16 cellular contexts compared by ENCODE assay signal in genomic region chr3:10515884-10516495, GRCh38. TPM values are rescaled to one million over a fixed set of nuclear protein-coding genes. Genes with fewer than 3 reads are reported as not detected.
DNase-seq lines count a peak whose midpoint lies in the region; ATAC-seq and TF ChIP-seq lines count a peak whose summit lies in the region.
"Had no signal": no experiment of that assay in that cellular context is flagged by ENCODE, and none has a peak within 500 bp of the region (broad histone marks: within the 10 kb centered on the region; RNA-seq: fewer than 3 reads in every experiment).

No MANE protein-coding gene starts in this region.

- H3K9me3 ChIP-seq in BLaER1 (no peaks in the 10 kb centered on the region), H9 (ENCODE audit: control insufficient read depth, low read depth, low read length) (no peaks in the 10 kb centered on the region)
- H3K9me3 ChIP-seq: pancreas, testis had no signal

- no CpG with 5 or more reads among the region's 7 CpGs for WGBS in H9 (ENCODE audit: extremely low coverage, insufficient read length, low lambda C conversion rate)
- no CpG with 5 or more reads among the region's 7 CpGs for WGBS in mesendoderm (ENCODE audit: extremely low coverage, insufficient coverage, low lambda C conversion rate)

- no peak overlapping the region for H2BK20ac ChIP-seq in H9 (ENCODE audit: low read depth, low read length, poor library complexity, severe bottlenecking)

- H2AFZ ChIP-seq in H9 (ENCODE audit: low read length) = no peak overlapping the region

- peak; percentile 59 for DNase-seq in H9
- DNase-seq in mesendoderm = peak; percentile 45
- no peak for DNase-seq in NCI-H2196 treated with DMSO at 0.1 percent for 48 hours (lab: John Stamatoyannopoulos, UW; ENCODE audit: unreplicated experiment)
- no peak for DNase-seq in SIG-M5 (lab: John Stamatoyannopoulos, UW)
- DNase-seq in NCI-H526 treated with DMSO at 0.1 percent for 48 hours (lab: John Stamatoyannopoulos, UW) = no peak
- no peak for DNase-seq in activated CD8-positive, alpha-beta memory T cell treated with anti-CD3 and anti-CD28 coated beads, Interleukin-2, amount 50 U/mL, for 4 hours
- DNase-seq: activated naive CD4-positive, alpha-beta T cell treated with anti-CD3 and anti-CD28 coated beads, Interleukin-2, amount 50 U/mL, for 16 hours; foreskin fibroblast; NCI-H187; NCI-H524 treated with DMSO at 0.1 percent for 48 hours; SHP77; testis had no signal

- no peaks in the 10 kb centered on the region for H3K79me1 ChIP-seq in H9 (ENCODE audit: insufficient read depth, low read depth, low read length, poor library complexity, severe bottlenecking)
- no peaks in the 10 kb centered on the region for H3K79me1 ChIP-seq in mesendoderm (ENCODE audit: low read length)

- H3K36me3 ChIP-seq in BLaER1 (no peaks in the 10 kb centered on the region), mesendoderm (ENCODE audit: control insufficient read depth, insufficient read depth, low read length) (no peaks in the 10 kb centered on the region)
- H3K36me3 ChIP-seq: pancreas had no signal

- peaks cover 4 to 18% of the 10 kb centered on the region in 2 experiments for H3K4me1 Mint-ChIP-seq in H9

- peak; percentile 58 for TF ChIP-seq CTCF in H9 (conservative IDR thresholded peaks at IDR 0.05)

- no peak overlapping the region for H4K91ac ChIP-seq in H9 (ENCODE audit: insufficient read length, low read depth, low read length)

- H4K8ac ChIP-seq in H9 (replicated peaks; ENCODE audit: insufficient read length, low read depth, low read length) = no peak overlapping the region
- no peak overlapping the region for H4K8ac ChIP-seq in mesendoderm (ENCODE audit: low read depth, low read length)

- H3T11ph ChIP-seq in H9 (ENCODE audit: low read length) = no peak overlapping the region

- no peak overlapping the region for H3K4me3 Mint-ChIP-seq in H9

- H3K14ac ChIP-seq in H9 (ENCODE audit: insufficient read depth, low read length) = no peak overlapping the region

- no peak overlapping the region for H4K5ac ChIP-seq in H9 (ENCODE audit: insufficient read length, low read depth, low read length)
- no peak overlapping the region for H4K5ac ChIP-seq in mesendoderm (ENCODE audit: low read length)

- peak overlapping the region; percentile 20; the same call in 1 of the 2 replicates for H3K27ac ChIP-seq in BLaER1
- H3K27ac ChIP-seq in H9 (ENCODE audit: insufficient read length, low read depth, low read length) = no peak overlapping the region
- no peak overlapping the region for H3K27ac ChIP-seq in mesendoderm (ENCODE audit: low read depth, low read length)
- H3K27ac ChIP-seq: KMS-11, pancreas, testis had no signal

- H3K9ac ChIP-seq in BLaER1 = no peak overlapping the region
- H3K9ac ChIP-seq in H9 (ENCODE audit: extremely low read depth, insufficient read length, low read length) = no peak overlapping the region
- H3K9ac ChIP-seq in mesendoderm (ENCODE audit: low read length) = no peak overlapping the region
- H3K9ac ChIP-seq: KMS-11 had no signal

- no peak overlapping the region for H3K18ac ChIP-seq in H9 (ENCODE audit: insufficient read length, low read depth, low read length)
- H3K18ac ChIP-seq in mesendoderm (ENCODE audit: low read length) = no peak overlapping the region

- no peak overlapping the region for H3K27ac Mint-ChIP-seq in H9

- H2BK120ac ChIP-seq in H9 (ENCODE audit: low read depth, low read length, poor library complexity, severe bottlenecking) (no peak overlapping the region), mesendoderm (ENCODE audit: low read depth, low read length) (no peak overlapping the region)

- H2BK15ac ChIP-seq in H9 (ENCODE audit: low read depth, low read length) (no peak overlapping the region), mesendoderm (replicated peaks; ENCODE audit: low read depth) (no peak overlapping the region)

- peaks cover 4% of the 10 kb centered on the region; the same call in 1 of the 2 replicates for H3K27me3 Mint-ChIP-seq in H9 (ENCODE audit: low read depth)

- H2BK12ac ChIP-seq in H9 (ENCODE audit: insufficient read length, low read depth, low read length) = no peak overlapping the region

- H3K56ac ChIP-seq in H9 (ENCODE audit: insufficient read length, low read depth, low read length) (no peak overlapping the region), mesendoderm (ENCODE audit: low read length) (no peak overlapping the region)

- H2BK5ac ChIP-seq in H9 (ENCODE audit: insufficient read length, low read length) = no peak overlapping the region
- H2BK5ac ChIP-seq in mesendoderm (ENCODE audit: low read length) = no peak overlapping the region

- no peaks in the 10 kb centered on the region for H3K79me2 ChIP-seq in H9 (ENCODE audit: insufficient read depth, low read length)
- no peaks in the 10 kb centered on the region for H3K79me2 ChIP-seq in mesendoderm (ENCODE audit: control insufficient read depth, insufficient read depth, low read length)

- H2AK5ac ChIP-seq in H9 (ENCODE audit: insufficient read length, low read length) = no peak overlapping the region
- H2AK5ac ChIP-seq in mesendoderm (ENCODE audit: low read length) = no peak overlapping the region

- no peaks in the 10 kb centered on the region for H4K20me1 ChIP-seq in BLaER1
- H4K20me1 ChIP-seq in H9 (ENCODE audit: control insufficient read depth, insufficient read depth, insufficient read length) = no peaks in the 10 kb centered on the region

- no peak overlapping the region for H3K23ac ChIP-seq in H9 (ENCODE audit: insufficient read length, low read depth, low read length)
- H3K23ac ChIP-seq in mesendoderm (ENCODE audit: low read length) = no peak overlapping the region

- H3K4me1 ChIP-seq in BLaER1 = peaks cover 36% of the 10 kb centered on the region
- no peaks in the 10 kb centered on the region; the same call in 1 of the 2 replicates for H3K4me1 ChIP-seq in H9 (ENCODE audit: insufficient read depth, low read length)
- H3K4me1 ChIP-seq in mesendoderm (ENCODE audit: control insufficient read depth, low read depth, low read length) = no peaks in the 10 kb centered on the region
- H3K4me1 ChIP-seq: pancreas, testis had no signal

- H3K4ac ChIP-seq in H9 (ENCODE audit: low read depth, low read length) = no peak overlapping the region
- H3K4ac ChIP-seq in mesendoderm (ENCODE audit: low read depth, low read length) = no peak overlapping the region

- H3K4me3 ChIP-seq in BLaER1 (no peak overlapping the region), mesendoderm (ENCODE audit: low read length) (no peak overlapping the region)
- H3K4me3 ChIP-seq: pancreas, testis had no signal

- peak overlapping the region; percentile 49 for H3K4me2 ChIP-seq in BLaER1
- no peak overlapping the region for H3K4me2 ChIP-seq in H9 (ENCODE audit: insufficient read depth, insufficient read length, low read length)
- H3K4me2 ChIP-seq in mesendoderm (ENCODE audit: low read length) = no peak overlapping the region
- H3K4me2 ChIP-seq: KMS-11 had no signal

- H3K27me3 ChIP-seq in BLaER1 (no peaks in the 10 kb centered on the region), H9 (ENCODE audit: insufficient read depth, low read length) (no peaks in the 10 kb centered on the region), mesendoderm (ENCODE audit: insufficient read depth, low read length, poor library complexity) (no peaks in the 10 kb centered on the region)
- H3K27me3 ChIP-seq: pancreas, testis had no signal

- ATAC-seq in SK-N-SH treated with all-trans-retinoic acid at 6 μM for 48 hours = peak; percentile 29; the same call in 1 of the 3 replicates
- ATAC-seq: pancreas had no signal

- H3K36me3 Mint-ChIP-seq in H9 (ENCODE audit: insufficient read depth in 1 of 3, low read depth in 3 of 3) = no peaks in the 10 kb centered on the region

- no peaks in the 10 kb centered on the region for H3K9me3 Mint-ChIP-seq in H9

- H3K23me2 ChIP-seq in H9 (ENCODE audit: insufficient read length, low read depth, low read length, poor library complexity, severe bottlenecking) = no peaks in the 10 kb centered on the region

TF ChIP-seq in SK-N-SH treated with all-trans-retinoic acid at 6 μM for 48 hours, 23 proteins besides CTCF, POLR2A, EP300 and RAD21 (continues in another document):
- TF ChIP-seq ZNF70 (CRISPR knock-in tag; IDR thresholded peaks at IDR 0.05) (no peak), ZFP3 (CRISPR knock-in tag; IDR thresholded peaks at IDR 0.05) (no peak), ZNF8 (CRISPR knock-in tag; IDR thresholded peaks at IDR 0.05) (no peak), SNAI2 (CRISPR knock-in tag; IDR thresholded peaks at IDR 0.05) (no peak), TSHZ2 (CRISPR knock-in tag; IDR thresholded peaks at IDR 0.05) (no peak), PPARA (CRISPR knock-in tag; IDR thresholded peaks at IDR 0.05; ENCODE audit: borderline replicate concordance) (no peak), CSDC2 (CRISPR knock-in tag; IDR thresholded peaks at IDR 0.05) (no peak), RARB (CRISPR knock-in tag; IDR thresholded peaks at IDR 0.05) (no peak), GLIS3 (CRISPR knock-in tag; IDR thresholded peaks at IDR 0.05) (no peak), ESRRG (CRISPR knock-in tag; IDR thresholded peaks at IDR 0.05) (no peak), ZNF565 (CRISPR knock-in tag; conservative IDR thresholded peaks at IDR 0.05; ENCODE audit: low read depth) (no peak), ARNTL (CRISPR knock-in tag; IDR thresholded peaks at IDR 0.05; ENCODE audit: borderline replicate concordance, low read depth) (no peak), ZFP30 (CRISPR knock-in tag; IDR thresholded peaks at IDR 0.05) (no peak), BACH2 (CRISPR knock-in tag; IDR thresholded peaks at IDR 0.05; ENCODE audit: borderline replicate concordance) (no peak)

RNA-seq across cellular contexts. Expression of gene ATP2B2, which starts 10.6 kb away (rescaled TPM):
- total RNA-seq in H9 (2021) = 0.22 and 0.33 TPM in 2 replicates
- 0.29 TPM for polyA plus RNA-seq in mesendoderm (2013, experiment 1 of 2)
- 0.27 TPM for polyA plus RNA-seq in mesendoderm (2013, experiment 2 of 2)

Comparison
In these comparisons a context has a peak if more than half of its experiments do, and no peak if none do; other contexts are left out.
1. DNase-seq: peak in H9 (single experiment) and mesendoderm (single experiment); none in NCI-H2196 treated with DMSO at 0.1 percent for 48 hours (single experiment), SIG-M5 (single experiment), NCI-H526 treated with DMSO at 0.1 percent for 48 hours (single experiment) and activated CD8-positive, alpha-beta memory T cell treated with anti-CD3 and anti-CD28 coated beads, Interleukin-2, amount 50 U/mL, for 4 hours (single experiment).